10 cellular contexts compared by ENCODE assay signal in genomic region chr4:42638993-42639392, GRCh38. TPM values are rescaled to one million over a fixed set of nuclear protein-coding genes. Genes with fewer than 3 reads are reported as not detected.
DNase-seq lines count a peak whose midpoint lies in the region; ATAC-seq and TF ChIP-seq lines count a peak whose summit lies in the region.
"Had no signal": no experiment of that assay in that cellular context is flagged by ENCODE, and none has a peak within 500 bp of the region (broad histone marks: within the 10 kb centered on the region; RNA-seq: fewer than 3 reads in every experiment).

No MANE protein-coding gene starts in this region.

- TF ChIP-seq CTCF in GM12865 (IDR thresholded peaks at IDR 0.05; ENCODE audit: insufficient read depth, low read depth, low read length, missing control alignments) = no peak

- H3K27ac Mint-ChIP-seq in activated T-helper 2 cell treated with anti-CD3 and anti-CD28 coated beads, Interferon-gamma antibody, Interleukin-2, Interleukin-4, amounts not matched to agents 10 μg/mL and 5 μg/mL and 100 μg/mL, durations not matched to agents 14 hours and 24 hours and 36 hours = peak overlapping the region; percentile 35

- no peak overlapping the region for H3K4me3 Mint-ChIP-seq in activated T-helper 2 cell treated with anti-CD3 and anti-CD28 coated beads, Interferon-gamma antibody, Interleukin-2, Interleukin-4, amounts not matched to agents 10 μg/mL and 5 μg/mL and 100 μg/mL, durations not matched to agents 14 hours and 24 hours and 36 hours (ENCODE audit: low read depth)

- H3K9me3 Mint-ChIP-seq in activated T-helper 2 cell treated with anti-CD3 and anti-CD28 coated beads, Interferon-gamma antibody, Interleukin-2, Interleukin-4, amounts not matched to agents 10 μg/mL and 5 μg/mL and 100 μg/mL, durations not matched to agents 14 hours and 24 hours and 36 hours = no peaks in the 10 kb centered on the region

- no peaks in the 10 kb centered on the region for H3K36me3 Mint-ChIP-seq in activated T-helper 2 cell treated with anti-CD3 and anti-CD28 coated beads, Interferon-gamma antibody, Interleukin-2, Interleukin-4, amounts not matched to agents 10 μg/mL and 5 μg/mL and 100 μg/mL, durations not matched to agents 14 hours and 24 hours and 36 hours (ENCODE audit: low read depth)

- peak; percentile 60 for ATAC-seq in GM19455 (IDR thresholded peaks at IDR 0.05; ENCODE audit: unreplicated experiment)
- peak; percentile 61 for ATAC-seq in HG03108 (IDR thresholded peaks at IDR 0.05; ENCODE audit: unreplicated experiment)

- intact Hi-C loops in activated T-helper 2 cell treated with anti-CD3 and anti-CD28 coated beads, Interferon-gamma antibody, Interleukin-2, Interleukin-4, amounts not matched to agents 10 μg/mL and 5 μg/mL and 100 μg/mL, durations not matched to agents 14 hours and 24 hours and 36 hours (cut with micrococcal nuclease) = no loop called here
- intact Hi-C loops in posterior cingulate gyrus (cut with DNase I) = no loop called here

- H3K27me3 Mint-ChIP-seq in activated T-helper 2 cell treated with anti-CD3 and anti-CD28 coated beads, Interferon-gamma antibody, Interleukin-2, Interleukin-4, amounts not matched to agents 10 μg/mL and 5 μg/mL and 100 μg/mL, durations not matched to agents 14 hours and 24 hours and 36 hours (ENCODE audit: low read depth) = no peaks in the 10 kb centered on the region

- peak; percentile 95 for DNase-seq in GM12865 (ENCODE audit: low read depth)
- DNase-seq in activated T-helper 2 cell treated with anti-CD3 and anti-CD28 coated beads, Interferon-gamma antibody, Interleukin-2, Interleukin-4, amounts not matched to agents 10 μg/mL and 5 μg/mL and 100 μg/mL, durations not matched to agents 14 hours and 24 hours and 36 hours (ENCODE audit: low spot score) = no peak
- no peak for DNase-seq in DMS153 treated with DMSO at 0.1 percent for 48 hours (lab: John Stamatoyannopoulos, UW; ENCODE audit: unreplicated experiment)
- DNase-seq in posterior cingulate gyrus = no peak
- no peak for DNase-seq in NCI-H1048 (lab: John Stamatoyannopoulos, UW)
- no peak for DNase-seq in stimulated activated CD4-positive, alpha-beta T cell treated with anti-CD3 and anti-CD28 coated beads, Interleukin-1b, Interleukin-23, amount 100 ng/mL, for 48 hours
- DNase-seq: DND-41, NCI-H1694 treated with DMSO at 0.1 percent for 48 hours had no signal

- peak overlapping the region; percentile 53 for H3K4me3 ChIP-seq in GM12865 (ENCODE audit: low read depth, low read length)

- peaks cover 48% of the 10 kb centered on the region for H3K4me1 Mint-ChIP-seq in activated T-helper 2 cell treated with anti-CD3 and anti-CD28 coated beads, Interferon-gamma antibody, Interleukin-2, Interleukin-4, amounts not matched to agents 10 μg/mL and 5 μg/mL and 100 μg/mL, durations not matched to agents 14 hours and 24 hours and 36 hours (ENCODE audit: low read depth)

RNA-seq across cellular contexts. Expression of gene ATP8A1, which starts 17.9 kb away (rescaled TPM):
- 14.6 and 19.7 TPM in 2 replicates for total RNA-seq in activated T-helper 2 cell treated with anti-CD3 and anti-CD28 coated beads, Interferon-gamma antibody, Interleukin-2, Interleukin-4, amounts not matched to agents 10 μg/mL and 5 μg/mL and 100 μg/mL, durations not matched to agents 14 hours and 24 hours and 36 hours
